ENCODE assay signal across 7 cellular contexts in genomic region chr4:70518269-70518668, GRCh38. TPM values are rescaled to one million over a fixed set of nuclear protein-coding genes. Genes with fewer than 3 reads are reported as not detected.
"Had no signal": no experiment of that assay in that cellular context is flagged by ENCODE, and none has a peak within 500 bp of the region (broad histone marks: within the 10 kb centered on the region; RNA-seq: fewer than 3 reads in every experiment).

TSS of gene AMTN (plus strand) at chr4:70518569. CDS start at chr4:70518778, 209 bp downstream.

- ATAC-seq: GM23338, K562 had no signal

- DNase-seq: H9, HCEC 1CT, IMR-90, KG1 had no signal

RNA-seq across cellular contexts. Expression of gene AMTN, which starts in this region (rescaled TPM):
- total RNA-seq: GM23338, H9, HT-29, IMR-90, K562 had no signal
